In genomic region chr6:118914598-118914997, GRCh38 we compare ENCODE assay signal across 23 cellular contexts.
"Had no signal": no experiment of that assay in that cellular context is flagged by ENCODE, and none has a peak within 500 bp of the region (broad histone marks: within the 10 kb centered on the region; RNA-seq: fewer than 3 reads in every experiment).

No MANE protein-coding gene starts in this region.

- H3K4me3 ChIP-seq: adrenal gland, breast epithelium, coronary artery, heart left ventricle, pancreas, sigmoid colon, thoracic aorta, upper lobe of left lung had no signal

- H3K36me3 ChIP-seq: breast epithelium had no signal

- H3K4me1 Mint-ChIP-seq: activated CD4-positive, alpha-beta T cell treated with anti-CD3 and anti-CD28 coated beads, Interleukin-2, amount 10 ng/mL, durations not matched to agents 7 days and 5 days; stimulated activated naive B cell treated with anti-CD40 and anti-IgM and Interleukin-4, amounts not matched to agents 10 μg/mL and 1 μg/mL and 100 μg/mL, for 72 hours had no signal

- H3K27ac ChIP-seq: adrenal gland, breast epithelium, coronary artery, heart left ventricle, neutrophil, pancreas, sigmoid colon, thoracic aorta, upper lobe of left lung had no signal

- H3K9me3 ChIP-seq: adrenal gland, breast epithelium, heart left ventricle, neutrophil, pancreas, sigmoid colon, SK-N-SH, thoracic aorta, upper lobe of left lung had no signal

- DNase-seq: activated CD4-positive, alpha-beta T cell treated with anti-CD3 and anti-CD28 coated beads, Interleukin-2, amount 10 ng/mL, durations not matched to agents 7 days and 5 days; activated CD4-positive, CD25-positive, alpha-beta regulatory T cell; activated CD8-positive, alpha-beta memory T cell treated with anti-CD3 and anti-CD28 coated beads for 24 hours; activated CD8-positive, alpha-beta memory T cell treated with anti-CD3 and anti-CD28 coated beads, Interleukin-2, amount 50 U/mL, for 48 hours; adrenal gland; heart left ventricle; left ventricle myocardium superior; mesendoderm; naive thymus-derived CD4-positive, alpha-beta T cell; pancreas; sigmoid colon; SK-N-SH; stimulated activated CD4-positive, alpha-beta T cell treated with anti-CD3 and anti-CD28 coated beads, Interleukin-4, amount 100 ng/mL, for 4 hours; stimulated activated naive B cell treated with anti-CD40 and anti-IgM and Interleukin-4, amounts not matched to agents 10 μg/mL and 1 μg/mL and 100 μg/mL, for 72 hours; T-helper 1 cell; T-helper 9 cell; upper lobe of left lung had no signal

- H3K4me3 Mint-ChIP-seq: activated CD4-positive, alpha-beta T cell treated with anti-CD3 and anti-CD28 coated beads, Interleukin-2, amount 10 ng/mL, durations not matched to agents 7 days and 5 days; naive thymus-derived CD4-positive, alpha-beta T cell; stimulated activated naive B cell treated with anti-CD40 and anti-IgM and Interleukin-4, amounts not matched to agents 10 μg/mL and 1 μg/mL and 100 μg/mL, for 72 hours had no signal

- H3K4me1 ChIP-seq: adrenal gland, breast epithelium, heart left ventricle, pancreas, sigmoid colon, upper lobe of left lung had no signal

- FAIRE-seq: astrocyte, frontal cortex, pancreas had no signal

- H3K27me3 Mint-ChIP-seq: activated CD4-positive, alpha-beta T cell treated with anti-CD3 and anti-CD28 coated beads, Interleukin-2, amount 10 ng/mL, durations not matched to agents 7 days and 5 days; naive thymus-derived CD4-positive, alpha-beta T cell; stimulated activated naive B cell treated with anti-CD40 and anti-IgM and Interleukin-4, amounts not matched to agents 10 μg/mL and 1 μg/mL and 100 μg/mL, for 72 hours had no signal

- ATAC-seq: heart left ventricle; left ventricle myocardium superior; naive thymus-derived CD4-positive, alpha-beta T cell; pancreas; stimulated activated naive B cell treated with anti-CD40 and anti-IgM and Interleukin-4, amounts not matched to agents 10 μg/mL and 1 μg/mL and 100 μg/mL, for 72 hours had no signal

- H3K27me3 ChIP-seq: adrenal gland, breast epithelium, heart left ventricle, neutrophil, pancreas, sigmoid colon, upper lobe of left lung had no signal

- H3K27ac Mint-ChIP-seq: activated CD4-positive, alpha-beta T cell treated with anti-CD3 and anti-CD28 coated beads, Interleukin-2, amount 10 ng/mL, durations not matched to agents 7 days and 5 days; stimulated activated naive B cell treated with anti-CD40 and anti-IgM and Interleukin-4, amounts not matched to agents 10 μg/mL and 1 μg/mL and 100 μg/mL, for 72 hours had no signal

- H3K9me3 Mint-ChIP-seq: activated CD4-positive, alpha-beta T cell treated with anti-CD3 and anti-CD28 coated beads, Interleukin-2, amount 10 ng/mL, durations not matched to agents 7 days and 5 days; naive thymus-derived CD4-positive, alpha-beta T cell; stimulated activated naive B cell treated with anti-CD40 and anti-IgM and Interleukin-4, amounts not matched to agents 10 μg/mL and 1 μg/mL and 100 μg/mL, for 72 hours had no signal
